Comparison of ENCODE assay signal across 8 cellular contexts in the genomic region with DNA sequence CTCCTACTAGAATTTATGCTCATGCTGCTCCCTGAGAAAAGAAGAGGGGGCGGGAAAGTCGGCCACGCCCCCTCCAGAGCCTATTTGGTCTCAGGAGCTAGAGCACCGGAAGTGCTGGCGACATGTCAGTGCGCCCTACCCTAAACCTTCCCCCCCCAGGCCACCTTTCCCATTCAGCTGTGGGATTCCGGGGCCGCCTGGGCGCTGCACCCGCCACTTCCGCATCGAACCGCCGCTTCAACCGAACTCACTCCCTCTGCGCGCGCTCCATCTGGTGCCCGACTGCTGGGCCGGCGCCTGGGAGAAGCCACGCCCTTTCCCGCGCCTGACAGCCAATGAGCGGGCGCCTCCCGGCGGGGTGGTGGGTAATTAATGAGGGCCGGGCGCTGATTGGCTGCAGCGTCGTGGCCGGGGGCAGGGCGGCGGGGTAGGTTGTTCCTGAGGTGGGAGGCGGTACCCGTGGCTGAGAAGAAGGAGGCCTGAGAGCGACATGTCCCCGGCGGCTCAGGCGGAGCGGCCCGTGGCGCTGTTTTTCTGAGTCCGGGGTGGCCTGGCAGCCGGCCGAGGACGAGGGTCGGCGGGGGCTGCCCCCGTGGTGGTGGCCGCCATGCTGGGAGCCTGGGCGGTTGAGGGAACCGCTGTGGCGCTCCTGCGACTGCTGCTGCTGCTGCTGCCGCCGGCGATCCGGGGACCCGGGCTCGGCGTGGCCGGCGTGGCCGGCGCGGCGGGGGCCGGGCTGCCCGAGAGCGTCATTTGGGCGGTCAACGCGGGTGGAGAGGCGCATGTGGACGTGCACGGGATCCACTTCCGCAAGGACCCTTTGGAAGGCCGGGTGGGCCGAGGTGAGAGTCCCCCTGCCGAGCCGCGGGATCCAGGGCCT. TPM values are rescaled to one million over a fixed set of nuclear protein-coding genes. Genes with fewer than 3 reads are reported as not detected.
DNase-seq lines count a peak whose midpoint lies in the region; ATAC-seq and TF ChIP-seq lines count a peak whose summit lies in the region.

Gene MLEC, plus strand, starts transcription at position 460 of the 880 bp plus-strand sequence. Its CDS starts 148 bp downstream, at position 608.

- peak; percentile 94 for DNase-seq in NCI-H1694 treated with DMSO at 0.1 percent for 48 hours (lab: John Stamatoyannopoulos, UW)
- DNase-seq in T-helper 17 cell, result peak; percentile 98 to 99 (median 98)
- peak; percentile 85 to 100 (median 98) for DNase-seq in amygdala (lab: John Stamatoyannopoulos, UW)
- DNase-seq in left ventricle myocardium inferior, result peak; percentile 99
- DNase-seq in prostate gland (ENCODE audit: low spot score), result peak; percentile 99

- H3K36me3 ChIP-seq in left ventricle myocardium inferior (no peaks in the 10 kb centered on the region), prostate gland (no peaks in the 10 kb centered on the region), urinary bladder (ENCODE audit: insufficient read depth) (no peaks in the 10 kb centered on the region)

- ATAC-seq in HG02885 (IDR thresholded peaks at IDR 0.05; ENCODE audit: poor library complexity, unreplicated experiment), result peak; percentile 77
- ATAC-seq in T-helper 17 cell, result peak; percentile 83

- TF ChIP-seq CTCF in left ventricle myocardium inferior (IDR thresholded peaks at IDR 0.05; ENCODE audit: borderline replicate concordance) (peak; percentile 17), prostate gland (IDR thresholded peaks at IDR 0.05) (peak in 1 of 4 experiments; percentile 27)

- H3K4me1 ChIP-seq in left ventricle myocardium inferior (peaks cover 64% of the 10 kb centered on the region), prostate gland (replicated peaks) (peaks cover 12% of the 10 kb centered on the region), urinary bladder (ENCODE audit: insufficient read depth) (peaks cover 2% of the 10 kb centered on the region)

- H3K4me3 Mint-ChIP-seq in T-helper 17 cell, result peak within 1 kb of the TSS; percentile 96

- peak within 1 kb of the TSS; percentile 98 for H3K27ac ChIP-seq in left ventricle myocardium inferior (replicated peaks)
- peak within 1 kb of the TSS; percentile 92 to 93 for H3K27ac ChIP-seq in prostate gland
- peak within 1 kb of the TSS; percentile 78 for H3K27ac ChIP-seq in urinary bladder (ENCODE audit: low read depth)

- H3K27me3 Mint-ChIP-seq in T-helper 17 cell, result no peaks in the 10 kb centered on the region

- H3K27me3 ChIP-seq in left ventricle myocardium inferior (ENCODE audit: low read depth) (no peaks in the 10 kb centered on the region), prostate gland (replicated peaks; ENCODE audit: insufficient read depth) (no peaks in the 10 kb centered on the region)

- H3K27ac Mint-ChIP-seq in T-helper 17 cell, result peak within 1 kb of the TSS; percentile 76

- peaks cover 20% of the 10 kb centered on the region for H3K4me1 Mint-ChIP-seq in T-helper 17 cell

- peak within 1 kb of the TSS; percentile 97 for H3K4me3 ChIP-seq in left ventricle myocardium inferior
- peak within 1 kb of the TSS; percentile 90 to 94 for H3K4me3 ChIP-seq in prostate gland
- peak within 1 kb of the TSS; percentile 89 for H3K4me3 ChIP-seq in urinary bladder (ENCODE audit: low read depth, low read length)

- H3K9me3 ChIP-seq in T-helper 17 cell (ENCODE audit: control insufficient read depth, low read length, poor library complexity, severe bottlenecking), result no peaks in the 10 kb centered on the region
- H3K9me3 ChIP-seq in left ventricle myocardium inferior (replicated peaks), result no peaks in the 10 kb centered on the region
- no peaks in the 10 kb centered on the region for H3K9me3 ChIP-seq in prostate gland

- intact Hi-C loops in left ventricle myocardium inferior (cut with micrococcal nuclease) (no loop called here), prostate gland (cut with DNase I) (loop anchor here (2.0 kb wide), 1 partner anchor 24 kb away; the partner anchor contains the start of gene UNC119B)

- 1% methylated on average over 57 of the region's 84 CpGs for WGBS in prostate gland
- WGBS in urinary bladder, result under 1% methylated on average over 84 of the region's 84 CpGs

- H3K36me3 Mint-ChIP-seq in T-helper 17 cell (ENCODE audit: low read depth), result no peaks in the 10 kb centered on the region

- peak; percentile 87 for TF ChIP-seq POLR2A in GM15510 (IDR thresholded peaks at IDR 0.05; ENCODE audit: borderline replicate concordance, extremely low read depth, insufficient read length)
- peak; percentile 85 for TF ChIP-seq POLR2A in prostate gland (IDR thresholded peaks at IDR 0.05)

RNA-seq across cellular contexts. Expression of gene MLEC, which starts in this region (rescaled TPM):
- 10 to 100 TPM; 21.8 to 31.0 TPM for total RNA-seq in T-helper 17 cell
- 120 TPM for total RNA-seq in left ventricle myocardium inferior
- 100 to 1,000 TPM; 116 to 124 TPM for total RNA-seq in prostate gland
- total RNA-seq in urinary bladder, result 89.5 TPM
- polyA plus RNA-seq in urinary bladder, result 54.6 TPM

Comparison
In these comparisons a context has a peak if more than half of its experiments do, and no peak if none do; other contexts are left out.
1. Peak in every context shown above with its lines: DNase-seq, ATAC-seq, H3K4me3 ChIP-seq and H3K27ac ChIP-seq.